Comparison of ENCODE assay signal across 1 cellular context in the genomic region with DNA sequence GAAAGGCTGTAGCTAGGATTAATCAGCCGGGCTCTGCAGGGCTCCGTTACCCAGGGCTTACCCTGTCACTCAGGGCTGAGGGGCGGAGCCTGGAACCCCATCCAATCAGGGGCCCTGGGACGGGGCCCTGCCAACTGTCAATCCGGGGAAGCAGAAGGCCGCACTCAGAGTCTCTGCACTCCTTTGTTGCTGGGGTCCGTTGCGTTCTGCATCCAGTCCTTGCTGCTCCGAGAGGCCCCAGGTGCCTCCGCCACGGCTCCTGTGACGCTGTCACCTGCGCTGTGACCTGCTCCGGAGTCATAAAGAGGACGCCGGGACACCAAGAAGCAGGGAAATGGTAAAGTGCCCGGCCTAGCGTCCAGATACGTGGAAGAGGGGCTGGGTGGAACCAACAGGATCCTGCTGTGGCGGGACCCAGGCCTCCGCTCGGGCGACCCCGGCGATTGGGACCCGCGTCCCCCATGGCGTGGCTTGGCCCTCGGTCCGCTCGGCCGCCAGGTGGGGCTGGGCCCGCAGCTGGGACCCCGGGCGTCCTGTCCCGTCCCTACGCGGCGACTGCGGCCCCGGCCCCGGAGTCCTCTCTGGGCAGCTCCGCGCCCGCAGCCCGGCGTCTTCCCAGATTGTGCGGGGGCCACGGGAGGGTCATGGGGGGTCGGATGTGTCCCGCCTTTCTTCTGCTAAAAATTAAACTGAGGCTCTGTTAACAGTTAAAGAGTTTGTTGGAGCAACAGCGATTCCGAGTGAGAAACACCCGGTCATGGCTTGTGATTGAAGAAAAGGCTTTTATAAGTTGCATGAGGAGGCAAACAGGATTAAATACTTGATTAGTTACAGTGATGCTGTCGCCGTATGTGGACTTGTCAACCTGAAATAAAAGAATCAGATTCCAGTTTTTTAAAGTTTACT.
TF ChIP-seq lines count a peak whose summit lies in the region.

A gene (plus strand): TSS at position 133 of the 906 bp plus-strand sequence. CDS start 7,431 bp downstream, outside the sequence.

TF ChIP-seq in HepG2, 621 proteins besides CTCF, POLR2A, EP300 and RAD21 (continued from another document and continues in another):
- TF ChIP-seq, protein P1, sequence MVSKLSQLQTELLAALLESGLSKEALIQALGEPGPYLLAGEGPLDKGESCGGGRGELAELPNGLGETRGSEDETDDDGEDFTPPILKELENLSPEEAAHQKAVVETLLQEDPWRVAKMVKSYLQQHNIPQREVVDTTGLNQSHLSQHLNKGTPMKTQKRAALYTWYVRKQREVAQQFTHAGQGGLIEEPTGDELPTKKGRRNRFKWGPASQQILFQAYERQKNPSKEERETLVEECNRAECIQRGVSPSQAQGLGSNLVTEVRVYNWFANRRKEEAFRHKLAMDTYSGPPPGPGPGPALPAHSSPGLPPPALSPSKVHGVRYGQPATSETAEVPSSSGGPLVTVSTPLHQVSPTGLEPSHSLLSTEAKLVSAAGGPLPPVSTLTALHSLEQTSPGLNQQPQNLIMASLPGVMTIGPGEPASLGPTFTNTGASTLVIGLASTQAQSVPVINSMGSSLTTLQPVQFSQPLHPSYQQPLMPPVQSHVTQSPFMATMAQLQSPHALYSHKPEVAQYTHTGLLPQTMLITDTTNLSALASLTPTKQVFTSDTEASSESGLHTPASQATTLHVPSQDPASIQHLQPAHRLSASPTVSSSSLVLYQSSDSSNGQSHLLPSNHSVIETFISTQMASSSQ (IDR thresholded peaks at IDR 0.05; ENCODE audit: low read depth), result no peak
- TF ChIP-seq, protein P1 (CRISPR knock-in tag; IDR thresholded peaks at IDR 0.05; ENCODE audit: borderline replicate concordance), result peak; percentile 43; the same call in 1 of the 2 replicates
- no peak for TF ChIP-seq ZBTB20 (CRISPR knock-in tag; IDR thresholded peaks at IDR 0.05; ENCODE audit: borderline replicate concordance, low read depth)
- no peak for TF ChIP-seq NR3C1 (CRISPR knock-in tag; IDR thresholded peaks at IDR 0.05)
- TF ChIP-seq ZNF24 (IDR thresholded peaks at IDR 0.05), result no peak
- TF ChIP-seq, protein P2, sequence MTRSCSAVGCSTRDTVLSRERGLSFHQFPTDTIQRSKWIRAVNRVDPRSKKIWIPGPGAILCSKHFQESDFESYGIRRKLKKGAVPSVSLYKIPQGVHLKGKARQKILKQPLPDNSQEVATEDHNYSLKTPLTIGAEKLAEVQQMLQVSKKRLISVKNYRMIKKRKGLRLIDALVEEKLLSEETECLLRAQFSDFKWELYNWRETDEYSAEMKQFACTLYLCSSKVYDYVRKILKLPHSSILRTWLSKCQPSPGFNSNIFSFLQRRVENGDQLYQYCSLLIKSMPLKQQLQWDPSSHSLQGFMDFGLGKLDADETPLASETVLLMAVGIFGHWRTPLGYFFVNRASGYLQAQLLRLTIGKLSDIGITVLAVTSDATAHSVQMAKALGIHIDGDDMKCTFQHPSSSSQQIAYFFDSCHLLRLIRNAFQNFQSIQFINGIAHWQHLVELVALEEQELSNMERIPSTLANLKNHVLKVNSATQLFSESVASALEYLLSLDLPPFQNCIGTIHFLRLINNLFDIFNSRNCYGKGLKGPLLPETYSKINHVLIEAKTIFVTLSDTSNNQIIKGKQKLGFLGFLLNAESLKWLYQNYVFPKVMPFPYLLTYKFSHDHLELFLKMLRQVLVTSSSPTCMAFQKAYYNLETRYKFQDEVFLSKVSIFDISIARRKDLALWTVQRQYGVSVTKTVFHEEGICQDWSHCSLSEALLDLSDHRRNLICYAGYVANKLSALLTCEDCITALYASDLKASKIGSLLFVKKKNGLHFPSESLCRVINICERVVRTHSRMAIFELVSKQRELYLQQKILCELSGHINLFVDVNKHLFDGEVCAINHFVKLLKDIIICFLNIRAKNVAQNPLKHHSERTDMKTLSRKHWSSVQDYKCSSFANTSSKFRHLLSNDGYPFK (CRISPR knock-in tag; IDR thresholded peaks at IDR 0.05; ENCODE audit: borderline replicate concordance), result no peak
- TF ChIP-seq GABPB1 (CRISPR knock-in tag; IDR thresholded peaks at IDR 0.05), result peak; percentile 57
- peak; percentile 52 for TF ChIP-seq SP4 (CRISPR knock-in tag; IDR thresholded peaks at IDR 0.05)
- no peak; the same call in 1 of the 2 replicates for TF ChIP-seq GTF3A (CRISPR knock-in tag; conservative IDR thresholded peaks at IDR 0.05)
- no peak for TF ChIP-seq KDM3A (CRISPR knock-in tag; IDR thresholded peaks at IDR 0.05; ENCODE audit: low read depth)
- TF ChIP-seq TP53 (CRISPR knock-in tag; conservative IDR thresholded peaks at IDR 0.05), result no peak
- TF ChIP-seq SALL2 (CRISPR knock-in tag; IDR thresholded peaks at IDR 0.05), result peak; percentile 67; the same call in 1 of the 2 replicates
- no peak for TF ChIP-seq NFIC (IDR thresholded peaks at IDR 0.05; ENCODE audit: low read length)
- TF ChIP-seq GATAD1 (CRISPR knock-in tag; IDR thresholded peaks at IDR 0.05), result no peak
- TF ChIP-seq DMAP1 (CRISPR knock-in tag; IDR thresholded peaks at IDR 0.05), result peak; percentile 38; the same call in 1 of the 2 replicates
- no peak for TF ChIP-seq ZNF761 (CRISPR knock-in tag; conservative IDR thresholded peaks at IDR 0.05)
- TF ChIP-seq, protein P3, sequence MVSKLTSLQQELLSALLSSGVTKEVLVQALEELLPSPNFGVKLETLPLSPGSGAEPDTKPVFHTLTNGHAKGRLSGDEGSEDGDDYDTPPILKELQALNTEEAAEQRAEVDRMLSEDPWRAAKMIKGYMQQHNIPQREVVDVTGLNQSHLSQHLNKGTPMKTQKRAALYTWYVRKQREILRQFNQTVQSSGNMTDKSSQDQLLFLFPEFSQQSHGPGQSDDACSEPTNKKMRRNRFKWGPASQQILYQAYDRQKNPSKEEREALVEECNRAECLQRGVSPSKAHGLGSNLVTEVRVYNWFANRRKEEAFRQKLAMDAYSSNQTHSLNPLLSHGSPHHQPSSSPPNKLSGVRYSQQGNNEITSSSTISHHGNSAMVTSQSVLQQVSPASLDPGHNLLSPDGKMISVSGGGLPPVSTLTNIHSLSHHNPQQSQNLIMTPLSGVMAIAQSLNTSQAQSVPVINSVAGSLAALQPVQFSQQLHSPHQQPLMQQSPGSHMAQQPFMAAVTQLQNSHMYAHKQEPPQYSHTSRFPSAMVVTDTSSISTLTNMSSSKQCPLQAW (CRISPR knock-in tag; IDR thresholded peaks at IDR 0.05), result no peak
- no peak for TF ChIP-seq SRF (IDR thresholded peaks at IDR 0.05; ENCODE audit: low read depth, low read length)
- TF ChIP-seq SNAI1 (CRISPR knock-in tag; IDR thresholded peaks at IDR 0.05; ENCODE audit: borderline replicate concordance), result no peak
- TF ChIP-seq, protein P4, sequence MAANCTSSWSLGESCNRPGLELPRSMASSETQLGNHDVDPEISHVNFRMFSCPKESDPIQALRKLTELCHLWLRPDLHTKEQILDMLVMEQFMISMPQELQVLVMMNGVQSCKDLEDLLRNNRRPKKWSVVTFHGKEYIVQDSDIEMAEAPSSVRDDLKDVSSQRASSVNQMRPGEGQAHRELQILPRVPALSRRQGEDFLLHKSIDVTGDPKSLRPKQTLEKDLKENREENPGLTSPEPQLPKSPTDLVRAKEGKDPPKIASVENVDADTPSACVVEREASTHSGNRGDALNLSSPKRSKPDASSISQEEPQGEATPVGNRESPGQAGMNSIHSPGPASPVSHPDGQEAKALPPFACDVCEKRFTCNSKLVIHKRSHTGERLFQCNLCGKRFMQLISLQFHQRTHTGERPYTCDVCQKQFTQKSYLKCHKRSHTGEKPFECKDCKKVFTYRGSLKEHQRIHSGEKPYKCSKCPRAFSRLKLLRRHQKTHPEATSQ (CRISPR knock-in tag; IDR thresholded peaks at IDR 0.05; ENCODE audit: borderline replicate concordance), result no peak
- TF ChIP-seq KLF13 (CRISPR knock-in tag; IDR thresholded peaks at IDR 0.05), result no peak
- no peak for TF ChIP-seq PHF5A (CRISPR knock-in tag; IDR thresholded peaks at IDR 0.05; ENCODE audit: low read depth, unreplicated experiment)
- TF ChIP-seq SOX5 (CRISPR knock-in tag; IDR thresholded peaks at IDR 0.05; ENCODE audit: borderline replicate concordance), result no peak
- no peak for TF ChIP-seq ZKSCAN8 (CRISPR knock-in tag; IDR thresholded peaks at IDR 0.05; ENCODE audit: borderline replicate concordance)
- TF ChIP-seq, protein P5, sequence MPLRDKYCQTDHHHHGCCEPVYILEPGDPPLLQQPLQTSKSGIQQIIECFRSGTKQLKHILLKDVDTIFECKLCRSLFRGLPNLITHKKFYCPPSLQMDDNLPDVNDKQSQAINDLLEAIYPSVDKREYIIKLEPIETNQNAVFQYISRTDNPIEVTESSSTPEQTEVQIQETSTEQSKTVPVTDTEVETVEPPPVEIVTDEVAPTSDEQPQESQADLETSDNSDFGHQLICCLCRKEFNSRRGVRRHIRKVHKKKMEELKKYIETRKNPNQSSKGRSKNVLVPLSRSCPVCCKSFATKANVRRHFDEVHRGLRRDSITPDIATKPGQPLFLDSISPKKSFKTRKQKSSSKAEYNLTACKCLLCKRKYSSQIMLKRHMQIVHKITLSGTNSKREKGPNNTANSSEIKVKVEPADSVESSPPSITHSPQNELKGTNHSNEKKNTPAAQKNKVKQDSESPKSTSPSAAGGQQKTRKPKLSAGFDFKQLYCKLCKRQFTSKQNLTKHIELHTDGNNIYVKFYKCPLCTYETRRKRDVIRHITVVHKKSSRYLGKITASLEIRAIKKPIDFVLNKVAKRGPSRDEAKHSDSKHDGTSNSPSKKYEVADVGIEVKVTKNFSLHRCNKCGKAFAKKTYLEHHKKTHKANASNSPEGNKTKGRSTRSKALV (CRISPR knock-in tag; IDR thresholded peaks at IDR 0.05), result peak; percentile 39; the same call in 1 of the 2 replicates
- no peak for TF ChIP-seq RCOR2 (CRISPR knock-in tag; IDR thresholded peaks at IDR 0.05)
- TF ChIP-seq ZZZ3 (CRISPR knock-in tag; IDR thresholded peaks at IDR 0.05; ENCODE audit: borderline replicate concordance), result no peak
- no peak for TF ChIP-seq ISX (CRISPR knock-in tag; conservative IDR thresholded peaks at IDR 0.05)
- TF ChIP-seq ZNF143 (CRISPR knock-in tag; IDR thresholded peaks at IDR 0.05), result no peak
- no peak for TF ChIP-seq ZBTB1 (CRISPR knock-in tag; IDR thresholded peaks at IDR 0.05; ENCODE audit: borderline replicate concordance)
- TF ChIP-seq PHF21A (CRISPR knock-in tag; IDR thresholded peaks at IDR 0.05), result peak; percentile 85; the same call in 1 of the 2 replicates
- TF ChIP-seq, protein P6, sequence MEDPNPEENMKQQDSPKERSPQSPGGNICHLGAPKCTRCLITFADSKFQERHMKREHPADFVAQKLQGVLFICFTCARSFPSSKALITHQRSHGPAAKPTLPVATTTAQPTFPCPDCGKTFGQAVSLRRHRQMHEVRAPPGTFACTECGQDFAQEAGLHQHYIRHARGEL (CRISPR knock-in tag; IDR thresholded peaks at IDR 0.05), result no peak
- TF ChIP-seq PCBP2 (optimal IDR thresholded peaks at IDR 0.05; ENCODE audit: low read depth, low read length, poor library complexity, severe bottlenecking), result no peak
- TF ChIP-seq PRPF4 (IDR thresholded peaks at IDR 0.05; ENCODE audit: low read depth, low read length, poor library complexity, severe bottlenecking), result no peak
- TF ChIP-seq ZNF552 (CRISPR knock-in tag; IDR thresholded peaks at IDR 0.05; ENCODE audit: borderline replicate concordance), result no peak
- TF ChIP-seq DNMT3B (CRISPR knock-in tag; conservative IDR thresholded peaks at IDR 0.05), result no peak
- TF ChIP-seq, protein P7, sequence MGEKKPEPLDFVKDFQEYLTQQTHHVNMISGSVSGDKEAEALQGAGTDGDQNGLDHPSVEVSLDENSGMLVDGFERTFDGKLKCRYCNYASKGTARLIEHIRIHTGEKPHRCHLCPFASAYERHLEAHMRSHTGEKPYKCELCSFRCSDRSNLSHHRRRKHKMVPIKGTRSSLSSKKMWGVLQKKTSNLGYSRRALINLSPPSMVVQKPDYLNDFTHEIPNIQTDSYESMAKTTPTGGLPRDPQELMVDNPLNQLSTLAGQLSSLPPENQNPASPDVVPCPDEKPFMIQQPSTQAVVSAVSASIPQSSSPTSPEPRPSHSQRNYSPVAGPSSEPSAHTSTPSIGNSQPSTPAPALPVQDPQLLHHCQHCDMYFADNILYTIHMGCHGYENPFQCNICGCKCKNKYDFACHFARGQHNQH (CRISPR knock-in tag; IDR thresholded peaks at IDR 0.05), result peak; percentile 48; the same call in 1 of the 2 replicates
- TF ChIP-seq KMT2B (CRISPR knock-in tag; IDR thresholded peaks at IDR 0.05), result peak; percentile 52; the same call in 1 of the 2 replicates
- TF ChIP-seq FOXM1 (CRISPR knock-in tag; IDR thresholded peaks at IDR 0.05), result no peak
- TF ChIP-seq, protein P8, sequence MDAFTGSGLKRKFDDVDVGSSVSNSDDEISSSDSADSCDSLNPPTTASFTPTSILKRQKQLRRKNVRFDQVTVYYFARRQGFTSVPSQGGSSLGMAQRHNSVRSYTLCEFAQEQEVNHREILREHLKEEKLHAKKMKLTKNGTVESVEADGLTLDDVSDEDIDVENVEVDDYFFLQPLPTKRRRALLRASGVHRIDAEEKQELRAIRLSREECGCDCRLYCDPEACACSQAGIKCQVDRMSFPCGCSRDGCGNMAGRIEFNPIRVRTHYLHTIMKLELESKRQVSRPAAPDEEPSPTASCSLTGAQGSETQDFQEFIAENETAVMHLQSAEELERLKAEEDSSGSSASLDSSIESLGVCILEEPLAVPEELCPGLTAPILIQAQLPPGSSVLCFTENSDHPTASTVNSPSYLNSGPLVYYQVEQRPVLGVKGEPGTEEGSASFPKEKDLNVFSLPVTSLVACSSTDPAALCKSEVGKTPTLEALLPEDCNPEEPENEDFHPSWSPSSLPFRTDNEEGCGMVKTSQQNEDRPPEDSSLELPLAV (CRISPR knock-in tag; conservative IDR thresholded peaks at IDR 0.05; ENCODE audit: low read depth), result no peak
- no peak for TF ChIP-seq RXRB (CRISPR knock-in tag; IDR thresholded peaks at IDR 0.05; ENCODE audit: borderline replicate concordance)
- TF ChIP-seq ZNF501 (CRISPR knock-in tag; IDR thresholded peaks at IDR 0.05), result no peak; the same call in 1 of the 2 replicates
- TF ChIP-seq, protein P9, sequence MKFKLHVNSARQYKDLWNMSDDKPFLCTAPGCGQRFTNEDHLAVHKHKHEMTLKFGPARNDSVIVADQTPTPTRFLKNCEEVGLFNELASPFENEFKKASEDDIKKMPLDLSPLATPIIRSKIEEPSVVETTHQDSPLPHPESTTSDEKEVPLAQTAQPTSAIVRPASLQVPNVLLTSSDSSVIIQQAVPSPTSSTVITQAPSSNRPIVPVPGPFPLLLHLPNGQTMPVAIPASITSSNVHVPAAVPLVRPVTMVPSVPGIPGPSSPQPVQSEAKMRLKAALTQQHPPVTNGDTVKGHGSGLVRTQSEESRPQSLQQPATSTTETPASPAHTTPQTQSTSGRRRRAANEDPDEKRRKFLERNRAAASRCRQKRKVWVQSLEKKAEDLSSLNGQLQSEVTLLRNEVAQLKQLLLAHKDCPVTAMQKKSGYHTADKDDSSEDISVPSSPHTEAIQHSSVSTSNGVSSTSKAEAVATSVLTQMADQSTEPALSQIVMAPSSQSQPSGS (CRISPR knock-in tag; IDR thresholded peaks at IDR 0.05), result no peak
- TF ChIP-seq, protein P10, sequence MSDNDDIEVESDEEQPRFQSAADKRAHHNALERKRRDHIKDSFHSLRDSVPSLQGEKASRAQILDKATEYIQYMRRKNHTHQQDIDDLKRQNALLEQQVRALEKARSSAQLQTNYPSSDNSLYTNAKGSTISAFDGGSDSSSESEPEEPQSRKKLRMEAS (IDR thresholded peaks at IDR 0.05), result no peak; the same call in 1 of the 2 replicates
